ENCODE assay signal across 8 cellular contexts in genomic region chr7:22822486-22823141, GRCh38. TPM values are rescaled to one million over a fixed set of nuclear protein-coding genes. Genes with fewer than 3 reads are reported as not detected.
A peak's percentile ranks its signal among the peaks of the same experiment; 100 is the strongest.
DNase-seq lines count a peak whose midpoint lies in the region; ATAC-seq and TF ChIP-seq lines count a peak whose summit lies in the region.

TOMM7 (minus strand) TSS chr7:22822849; CDS start chr7:22822779, 70 bp downstream.

- peak within 1 kb of the TSS; percentile 86 for H3K9ac ChIP-seq in SK-N-SH

- peak; percentile 92 for DNase-seq in NCI-H1048 (lab: John Stamatoyannopoulos, UW)
- DNase-seq in SK-N-SH = peak; percentile 96
- peak; percentile 88 for DNase-seq in activated naive CD4-positive, alpha-beta T cell treated with anti-CD3 and anti-CD28 coated beads, Interleukin-2, amount 50 U/mL, for 16 hours
- DNase-seq in germinal center (ENCODE audit: low spot score) = peak; percentile 97
- peak; percentile 86 for DNase-seq in non-pigmented ciliary epithelial cell (ENCODE audit: low read depth)
- peak; percentile 99 for DNase-seq in superior temporal gyrus (ENCODE audit: extremely low spot score)

- no peaks in the 10 kb centered on the region for H3K27me3 ChIP-seq in SK-N-SH (ENCODE audit: insufficient read depth)

- peaks cover 5 to 7% of the 10 kb centered on the region in 2 experiments; a peak in 2 of 4 replicates for H3K4me1 ChIP-seq in SK-N-SH (ENCODE audit: control insufficient read depth in 1 of 2, insufficient read depth in 2 of 2, low read depth in 1 of 2, low read length in 1 of 2)

- no peaks in the 10 kb centered on the region for H3K9me2 ChIP-seq in SK-N-SH

- peaks cover 0 to 3% of the 10 kb centered on the region in 2 experiments for H3K36me3 ChIP-seq in SK-N-SH (replicated peaks in 1 of 2; ENCODE audit: control insufficient read depth in 1 of 2, insufficient read depth in 2 of 2, low read length in 1 of 2)

- TF ChIP-seq CTCF in SK-N-SH (IDR thresholded peaks at IDR 0.05) = peak; percentile 35

- no peaks in the 10 kb centered on the region for H3F3A ChIP-seq in SK-N-SH (replicated peaks; ENCODE audit: insufficient read depth)

- H3K4me3 ChIP-seq in GM08714 (ENCODE audit: low read length) = peak within 1 kb of the TSS; percentile 89
- H3K4me3 ChIP-seq in SK-N-SH (ENCODE audit: low read depth in 2 of 2, low read length in 1 of 2) = peak within 1 kb of the TSS; percentile 85 to 92

- WGBS in SK-N-SH (ENCODE audit: low lambda C conversion rate) = 2% methylated on average over 38 of the region's 38 CpGs

- POLR2A ChIA-PET in SK-N-SH (lab: Yijun Ruan, JAX) = interaction anchor here (1.2 kb wide), 1 partner anchor 12 kb away, joined by 6 read pairs; no protein-coding TSS in a partner anchor

- CTCF ChIA-PET in SK-N-SH (lab: Yijun Ruan, JAX) = interaction anchor here (0.7 to 1.2 kb wide), 5 partner anchors 34 to 233 kb away, joined by 3 to 5 read pairs (median 3); no protein-coding TSS in a partner anchor

- H2AFZ ChIP-seq in SK-N-SH (ENCODE audit: low read depth) = peak within 1 kb of the TSS; percentile 100

- no peak for TF ChIP-seq RAD21 in SK-N-SH (IDR thresholded peaks at IDR 0.05; ENCODE audit: low read length)

- no peak for TF ChIP-seq EP300 in SK-N-SH (IDR thresholded peaks at IDR 0.05; ENCODE audit: borderline replicate concordance in 1 of 2, low read depth in 1 of 2, low read length in 1 of 2)

- H3K27ac ChIP-seq in SK-N-SH (ENCODE audit: low read depth in 2 of 2, low read length in 1 of 2) = peak within 1 kb of the TSS; percentile 59 to 80; a peak in 3 of 4 replicates

- H4K20me1 ChIP-seq in SK-N-SH (ENCODE audit: insufficient read depth) = no peaks in the 10 kb centered on the region

- H3K79me2 ChIP-seq in SK-N-SH (ENCODE audit: insufficient read depth) = peaks cover 33% of the 10 kb centered on the region

- peak within 1 kb of the TSS; percentile 88 for H3K4me2 ChIP-seq in SK-N-SH

- no peaks in the 10 kb centered on the region for H3K9me3 ChIP-seq in SK-N-SH

- peak; percentile 90 for ATAC-seq in HG02571 (IDR thresholded peaks at IDR 0.05; ENCODE audit: unreplicated experiment)

TF ChIP-seq in SK-N-SH, 30 proteins besides CTCF, POLR2A, EP300 and RAD21 (continues in another document):
- TF ChIP-seq JUND (IDR thresholded peaks at IDR 0.05) (no peak), FOXJ3 (CRISPR knock-in tag; IDR thresholded peaks at IDR 0.05) (no peak), GABPA (IDR thresholded peaks at IDR 0.05; ENCODE audit: low read depth) (peak; percentile 68), FOXM1 (IDR thresholded peaks at IDR 0.05; ENCODE audit: low read depth) (no peak), MXI1 (IDR thresholded peaks at IDR 0.05; ENCODE audit: low read depth, low read length) (peak; percentile 90), EZH2phosphoT487 (IDR thresholded peaks at IDR 0.05; ENCODE audit: borderline replicate concordance, low read depth) (no peak), SIN3A (IDR thresholded peaks at IDR 0.05; ENCODE audit: borderline replicate concordance, low read depth, low read length) (no peak; the same call in 1 of the 2 replicates), YY1 (IDR thresholded peaks at IDR 0.05; ENCODE audit: low read depth) (peak; percentile 83; the same call in 1 of the 2 replicates), MAX (IDR thresholded peaks at IDR 0.05; ENCODE audit: low read depth) (peak; percentile 82; the same call in 1 of the 2 replicates), RFX5 (IDR thresholded peaks at IDR 0.05; ENCODE audit: low read length) (peak; percentile 69; the same call in 1 of the 2 replicates), ELF1 (IDR thresholded peaks at IDR 0.05) (peak; percentile 99), RCOR1 (IDR thresholded peaks at IDR 0.05; ENCODE audit: low read length) (no peak), FOSL2 (IDR thresholded peaks at IDR 0.05; ENCODE audit: borderline replicate concordance, low read depth) (no peak), NFIC (IDR thresholded peaks at IDR 0.05; ENCODE audit: borderline replicate concordance) (no peak), REST (IDR thresholded peaks at IDR 0.05; ENCODE audit: low read depth, low read length) (no peak; the same call in 1 of the 2 replicates), SMC3 (IDR thresholded peaks at IDR 0.05; ENCODE audit: low read depth, low read length) (no peak; the same call in 1 of the 2 replicates), TAF1 (IDR thresholded peaks at IDR 0.05; ENCODE audit: borderline replicate concordance, low read depth, low read length) (peak; percentile 97), USF2 (IDR thresholded peaks at IDR 0.05; ENCODE audit: borderline replicate concordance, low read depth, low read length) (no peak), MEF2A (IDR thresholded peaks at IDR 0.05; ENCODE audit: borderline replicate concordance, low read depth) (no peak), IRF3 (IDR thresholded peaks at IDR 0.05; ENCODE audit: low read depth, low read length) (no peak), POLR2AphosphoS5 (IDR thresholded peaks at IDR 0.05; ENCODE audit: low read depth, low read length) (peak; percentile 98), ZBTB33 (IDR thresholded peaks at IDR 0.05; ENCODE audit: borderline replicate concordance, low read depth) (peak; percentile 71; the same call in 1 of the 2 replicates), TEAD4 (IDR thresholded peaks at IDR 0.05; ENCODE audit: borderline replicate concordance, insufficient read depth) (no peak), CHD2 (IDR thresholded peaks at IDR 0.05; ENCODE audit: low read length, partially characterized antibody) (peak; percentile 73)

RNA-seq across cellular contexts. Expression of gene TOMM7, which starts in this region (rescaled TPM):
- polyA plus RNA-seq in SK-N-SH (2012; rRNA removed) = 453 and 546 TPM in 2 replicates
- 577 and 786 TPM in 2 replicates for polyA plus RNA-seq in SK-N-SH (2012; cell fraction: cytosol; rRNA removed)
- polyA plus RNA-seq in SK-N-SH (2012; cell fraction: nucleus; rRNA removed) = 127 and 172 TPM in 2 replicates

Comparison
In these comparisons a context has a peak if more than half of its experiments do, and no peak if none do; other contexts are left out.
1. Peak in every context shown above with its lines: DNase-seq, ATAC-seq, H3K4me3 ChIP-seq and H3K27ac ChIP-seq.